ENCODE assay signal across 8 cellular contexts in genomic region chr10:45734867-45735266, GRCh38. TPM values are rescaled to one million over a fixed set of nuclear protein-coding genes. Genes with fewer than 3 reads are reported as not detected.
DNase-seq lines count a peak whose midpoint lies in the region; ATAC-seq, FAIRE-seq and TF ChIP-seq lines count a peak whose summit lies in the region.
"Not testable (repeated sequence)": the region's sequence is repeated elsewhere in the genome, so short reads cannot be mapped to it uniquely, and the experiment has no call there.

No MANE protein-coding gene starts in this region.

- POLR2A ChIA-PET in CD8-positive, alpha-beta T cell (lab: Charles Lee); HCT116 (lab: Charles Lee): not testable (repeated sequence)

- not testable (repeated sequence) for H3K4me1 Mint-ChIP-seq in CD8-positive, alpha-beta T cell (ENCODE audit: low read depth)

- H3K36me3 Mint-ChIP-seq in CD8-positive, alpha-beta T cell: peaks cover 14% of the 10 kb centered on the region

- TF ChIP-seq CTCF in CD8-positive, alpha-beta T cell (IDR thresholded peaks at IDR 0.05): peak; percentile 21
- TF ChIP-seq CTCF in HCT116 (IDR thresholded peaks at IDR 0.05 in 2 of 3, conservative IDR thresholded peaks at IDR 0.05 in 1 of 3; ENCODE audit: borderline replicate concordance in 1 of 3, insufficient read depth in 1 of 3, low read depth in 2 of 3, low read length in 2 of 3) (peak in 2 of 3 experiments; percentile 7 to 23; a peak in 1 of 6 replicates), choroid plexus epithelial cell (conservative IDR thresholded peaks at IDR 0.05; ENCODE audit: low read depth, low read length) (peak; percentile 31), liver (IDR thresholded peaks at IDR 0.05; ENCODE audit: low read depth, low read length, missing input control) (peak; percentile 17), parathyroid adenoma (IDR thresholded peaks at IDR 0.05) (peak; percentile 18)
- not testable (repeated sequence) for TF ChIP-seq CTCF in fibroblast of the aortic adventitia (IDR thresholded peaks at IDR 0.05; ENCODE audit: insufficient read depth, low read length)

- CTCF ChIA-PET in CD8-positive, alpha-beta T cell (lab: Charles Lee); HCT116 (lab: Charles Lee): not testable (repeated sequence)

- intact Hi-C loops in CD8-positive, alpha-beta T cell (cut with DNase I, micrococcal nuclease): loop anchor here (5.0 to 10.0 kb wide), 2 partner anchors 480 to 498 kb away; no protein-coding TSS in a partner anchor
- intact Hi-C loops in HCT116 (cut with micrococcal nuclease): loop anchor here (5.0 kb wide), 1 partner anchor 268 kb away; no protein-coding TSS in a partner anchor

- not testable (repeated sequence) for H2AFZ ChIP-seq in HCT116 (ENCODE audit: low read depth, low read length, poor library complexity, severe bottlenecking); parathyroid adenoma

- H3K36me3 ChIP-seq in CD8-positive, alpha-beta T cell (ENCODE audit: insufficient read depth, low read length); HCT116 (ENCODE audit: control insufficient read depth in 1 of 2, insufficient read depth in 2 of 2, low read length in 2 of 2); liver (ENCODE audit: control insufficient read depth in 4 of 4, insufficient read depth in 3 of 4, low read depth in 1 of 4, low read length in 3 of 4); parathyroid adenoma (ENCODE audit: control insufficient read depth, insufficient read depth, low read length): not testable (repeated sequence)

- FAIRE-seq in A204.1 (lab: Jason Lieb, UNC): peak; percentile 87

- H3K79me2 ChIP-seq in HCT116 (ENCODE audit: insufficient read depth, low read length); parathyroid adenoma: not testable (repeated sequence)

- not testable (repeated sequence) for TF ChIP-seq POLR2A in HCT116 (IDR thresholded peaks at IDR 0.05; ENCODE audit: borderline replicate concordance, extremely low read depth, insufficient read depth, insufficient read length)

- not testable (repeated sequence) for H3K27me3 Mint-ChIP-seq in CD8-positive, alpha-beta T cell (ENCODE audit: low read depth)

- not testable (repeated sequence) for H3K4me3 Mint-ChIP-seq in CD8-positive, alpha-beta T cell

- BruUV-seq in HCT116 (replicated peaks; lab: Mats Ljungman, UMichigan): not testable (repeated sequence)

- H3K27ac ChIP-seq in CD8-positive, alpha-beta T cell (ENCODE audit: low read depth, low read length); HCT116 (ENCODE audit: low read depth, low read length); liver (ENCODE audit: low read depth in 1 of 2, low read length in 2 of 2); parathyroid adenoma: not testable (repeated sequence)

- not testable (repeated sequence) for H3K9me3 ChIP-seq in CD8-positive, alpha-beta T cell (ENCODE audit: low read length); HCT116 (ENCODE audit: control insufficient read depth in 1 of 2, insufficient read depth in 1 of 2, low read depth in 1 of 2, low read length in 2 of 2); liver (ENCODE audit: control insufficient read depth in 4 of 4, low read length in 3 of 4); parathyroid adenoma (ENCODE audit: control insufficient read depth, low read length)

- 88% methylated on average over 1 of the region's 1 CpG for WGBS in liver

- TF ChIP-seq RAD21 in HCT116 (IDR thresholded peaks at IDR 0.05; ENCODE audit: low read depth) (peak; percentile 42; the same call in 1 of the 2 replicates), liver (IDR thresholded peaks at IDR 0.05) (peak; percentile 51 to 60)

- not testable (repeated sequence) for H3K9ac ChIP-seq in HCT116 (ENCODE audit: low read length); liver (ENCODE audit: low read depth in 1 of 2, low read length in 2 of 2); parathyroid adenoma

- H3K27ac Mint-ChIP-seq in CD8-positive, alpha-beta T cell: not testable (repeated sequence)

- DNase-seq in CD8-positive, alpha-beta T cell; HCT116 (ENCODE audit: low read depth, low spot score); choroid plexus epithelial cell (ENCODE audit: low read depth): not testable (repeated sequence)
- peak; percentile 1 for DNase-seq in fibroblast of the aortic adventitia (ENCODE audit: low read depth)

- H3K9me3 Mint-ChIP-seq in CD8-positive, alpha-beta T cell: not testable (repeated sequence)

- H3K4me1 ChIP-seq in CD8-positive, alpha-beta T cell (ENCODE audit: insufficient read depth, low read length); HCT116 (ENCODE audit: control insufficient read depth in 1 of 2, insufficient read depth in 2 of 2, low read length in 2 of 2); liver (ENCODE audit: control insufficient read depth in 4 of 4, insufficient read depth in 4 of 4, low read length in 3 of 4); parathyroid adenoma: not testable (repeated sequence)

- not testable (repeated sequence) for ATAC-seq in CD8-positive, alpha-beta T cell; HCT116
- ATAC-seq in SK-N-SH treated with all-trans-retinoic acid at 6 μM for 48 hours: peak; percentile 43; the same call in 1 of the 3 replicates

- H3K4me2 ChIP-seq in HCT116 (ENCODE audit: low read length); parathyroid adenoma (ENCODE audit: low read length): not testable (repeated sequence)

- not testable (repeated sequence) for H3K4me3 ChIP-seq in CD8-positive, alpha-beta T cell (ENCODE audit: low read depth, low read length); HCT116 (replicated peaks in 1 of 2; ENCODE audit: low read depth in 1 of 2, low read length in 2 of 2); choroid plexus epithelial cell (ENCODE audit: low read depth, low read length); fibroblast of the aortic adventitia (ENCODE audit: low read depth, low read length); liver (ENCODE audit: low read depth in 1 of 3, low read length in 3 of 3); parathyroid adenoma (ENCODE audit: low read depth, low read length)

- not testable (repeated sequence) for H3K9me2 ChIP-seq in HCT116 (ENCODE audit: insufficient read depth)

- not testable (repeated sequence) for H3K27me3 ChIP-seq in CD8-positive, alpha-beta T cell (ENCODE audit: insufficient read depth, low read length); HCT116 (ENCODE audit: insufficient read depth, low read length); liver (ENCODE audit: control insufficient read depth in 4 of 4, insufficient read depth in 4 of 4, low read length in 3 of 4); parathyroid adenoma (ENCODE audit: control insufficient read depth, insufficient read depth, low read length)

- H4K20me1 ChIP-seq in HCT116 (ENCODE audit: insufficient read depth): not testable (repeated sequence)

- RAD21 ChIA-PET in HCT116 (lab: Charles Lee; ENCODE audit: low non-redundant PET in 1 of 2, low total read pairs in 2 of 2, uncharacterized antibody in 2 of 2, unreplicated experiment in 2 of 2): not testable (repeated sequence)

RNA-seq across cellular contexts. Expression of gene WASHC2C, which starts 7.8 kb away (rescaled TPM):
- 10 to 100 TPM; 46.8 to 51.8 TPM for total RNA-seq in CD8-positive, alpha-beta T cell
- total RNA-seq in HCT116 (2021; ENCODE audit: unreplicated experiment) (21.9 TPM), fibroblast of the aortic adventitia (ENCODE audit: low replicate concordance) (26.7 and 170 TPM in 2 replicates), liver (10 to 100 TPM; 15.2 to 27.3 TPM)
- 8.4 and 9.0 TPM in 2 replicates for polyA plus RNA-seq in HCT116 (2012)
- 1 to 10 TPM; 7.8 to 8.9 TPM for polyA plus RNA-seq in liver
